In the genomic region with DNA sequence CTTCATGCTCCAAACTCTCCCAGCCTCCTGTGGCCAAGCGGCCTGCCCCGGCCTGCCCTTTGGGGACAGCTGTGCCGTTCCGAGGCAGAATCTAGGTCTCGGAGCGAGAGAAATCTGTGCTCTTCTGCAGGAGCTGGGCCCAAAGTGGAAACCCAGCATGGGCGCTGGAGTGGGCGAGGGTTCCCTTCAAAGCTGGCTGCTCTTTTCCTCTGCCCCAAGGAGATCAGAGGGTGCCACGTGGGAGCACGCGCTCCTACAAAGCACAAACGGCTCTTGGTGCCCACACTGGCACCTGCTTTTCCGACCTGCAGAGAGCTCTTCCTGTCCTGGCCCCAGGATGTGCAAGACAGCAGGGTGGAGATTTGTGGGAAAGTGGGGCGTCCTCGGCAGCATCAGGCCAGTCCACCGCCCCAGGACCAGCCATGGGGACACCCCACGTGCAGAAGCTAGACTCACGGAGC, we compare ENCODE assay signal across 17 cellular contexts. TPM values are rescaled to one million over a fixed set of nuclear protein-coding genes. Genes with fewer than 3 reads are reported as not detected.
A peak's percentile ranks its signal among the peaks of the same experiment; 100 is the strongest.
DNase-seq lines count a peak whose midpoint lies in the region; ATAC-seq and TF ChIP-seq lines count a peak whose summit lies in the region.
"Had no signal": no experiment of that assay in that cellular context is flagged by ENCODE, and none has a peak within 500 bp of the region (broad histone marks: within the 10 kb centered on the region; RNA-seq: fewer than 3 reads in every experiment).

No MANE protein-coding gene starts in this region.

- peak overlapping the region; percentile 86 for H3K27ac Mint-ChIP-seq in neural crest cell (ENCODE audit: unreplicated experiment)
- no peak overlapping the region for H3K27ac Mint-ChIP-seq in type B pancreatic cell
- no peak overlapping the region for H3K27ac Mint-ChIP-seq in stimulated activated naive B cell treated with anti-CD40 and anti-IgM and Interleukin-4, amounts not matched to agents 10 μg/mL and 1 μg/mL and 100 μg/mL, for 72 hours
- H3K27ac Mint-ChIP-seq: activated CD4-positive, alpha-beta memory T cell treated with anti-CD3 and anti-CD28 coated beads, Interleukin-2, amount 10 ng/mL, durations not matched to agents 7 days and 5 days; activated T-cell treated with anti-CD3 and anti-CD28 coated beads, Interleukin-2, amount 50 U/mL, for 72 hours; B cell; T-helper 17 cell had no signal

- peaks cover 0 to 100% (median 61%) of the 10 kb centered on the region in 3 donors for H3K4me1 ChIP-seq in gastroesophageal sphincter

- ATAC-seq in gastroesophageal sphincter (no peak), HG03571 (IDR thresholded peaks at IDR 0.05; ENCODE audit: unreplicated experiment) (no peak)
- ATAC-seq in stimulated activated naive B cell treated with anti-CD40 and anti-IgM and Interleukin-4, amounts not matched to agents 10 μg/mL and 1 μg/mL and 100 μg/mL, for 72 hours (replicated peaks): no peak
- ATAC-seq: T-helper 17 cell had no signal

- peaks cover 42% of the 10 kb centered on the region for H3K4me1 Mint-ChIP-seq in neural crest cell
- peaks cover 59% of the 10 kb centered on the region for H3K4me1 Mint-ChIP-seq in type B pancreatic cell (ENCODE audit: unreplicated experiment)
- peaks cover 3 to 20% of the 10 kb centered on the region in 2 donors for H3K4me1 Mint-ChIP-seq in stimulated activated naive B cell treated with anti-CD40 and anti-IgM and Interleukin-4, amounts not matched to agents 10 μg/mL and 1 μg/mL and 100 μg/mL, for 72 hours
- H3K4me1 Mint-ChIP-seq: activated CD4-positive, alpha-beta memory T cell treated with anti-CD3 and anti-CD28 coated beads, Interleukin-2, amount 10 ng/mL, durations not matched to agents 7 days and 5 days had no signal

- peak overlapping the region in 3 of 4 donors; percentile 93 to 95 (median 94) for H3K27ac ChIP-seq in gastroesophageal sphincter
- H3K27ac ChIP-seq: cardiac muscle cell, KMS-11 had no signal

- WGBS in gastroesophageal sphincter (ENCODE audit: low coverage in 1 of 2), 2 donors: 80% methylated on average over 2 of the region's 18 CpGs; no CpG with 5 or more reads in 1 of the 2 donors

- H3K27me3 Mint-ChIP-seq in neural crest cell (ENCODE audit: low read depth): no peaks in the 10 kb centered on the region
- H3K27me3 Mint-ChIP-seq in type B pancreatic cell: peaks cover 5% of the 10 kb centered on the region
- peaks cover 39 to 43% of the 10 kb centered on the region in 2 donors for H3K27me3 Mint-ChIP-seq in stimulated activated naive B cell treated with anti-CD40 and anti-IgM and Interleukin-4, amounts not matched to agents 10 μg/mL and 1 μg/mL and 100 μg/mL, for 72 hours

- no peaks in the 10 kb centered on the region for H3K36me3 Mint-ChIP-seq in neural crest cell (ENCODE audit: low read depth)
- H3K36me3 Mint-ChIP-seq in type B pancreatic cell: peaks cover 4% of the 10 kb centered on the region
- no peaks in the 10 kb centered on the region for H3K36me3 Mint-ChIP-seq in stimulated activated naive B cell treated with anti-CD40 and anti-IgM and Interleukin-4, amounts not matched to agents 10 μg/mL and 1 μg/mL and 100 μg/mL, for 72 hours

- no peak for TF ChIP-seq CTCF in NB4 (IDR thresholded peaks at IDR 0.05; ENCODE audit: low read depth, low read length)
- no peak for TF ChIP-seq CTCF in gastroesophageal sphincter (IDR thresholded peaks at IDR 0.05)
- TF ChIP-seq CTCF in neural crest cell (conservative IDR thresholded peaks at IDR 0.05): no peak
- no peak for TF ChIP-seq CTCF in type B pancreatic cell (conservative IDR thresholded peaks at IDR 0.05)

- no peaks in the 10 kb centered on the region for H3K27me3 ChIP-seq in gastroesophageal sphincter
- H3K27me3 ChIP-seq: cardiac muscle cell had no signal

- H3K4me3 ChIP-seq in NB4 (ENCODE audit: low read depth, low read length) (peak overlapping the region; percentile 57), gastroesophageal sphincter (no peak overlapping the region)
- H3K4me3 ChIP-seq: cardiac muscle cell had no signal

- no peak for DNase-seq in NB4 (ENCODE audit: low read depth)
- no peak for DNase-seq in neural crest cell (ENCODE audit: low read depth, low spot score)
- no peak for DNase-seq in type B pancreatic cell (ENCODE audit: extremely low spot score, unreplicated experiment)
- no peak for DNase-seq in retina
- no peak for DNase-seq in stimulated activated naive B cell treated with anti-CD40 and anti-IgM and Interleukin-4, amounts not matched to agents 10 μg/mL and 1 μg/mL and 100 μg/mL, for 72 hours
- DNase-seq: activated CD4-positive, alpha-beta memory T cell treated with anti-CD3 and anti-CD28 coated beads, Interleukin-2, amount 10 ng/mL, durations not matched to agents 7 days and 5 days; activated T-cell treated with anti-CD3 and anti-CD28 coated beads, Interleukin-2, amount 50 U/mL, for 72 hours; NCI-H1105 treated with DMSO at 0.1 percent for 48 hours; NCI-H2107; NCI-H524; SHP77 treated with DMSO at 0.1 percent for 48 hours; T-helper 17 cell had no signal

- H3K4me3 Mint-ChIP-seq in neural crest cell (peak overlapping the region; percentile 25), type B pancreatic cell (peak overlapping the region; percentile 45)
- no peak overlapping the region for H3K4me3 Mint-ChIP-seq in stimulated activated naive B cell treated with anti-CD40 and anti-IgM and Interleukin-4, amounts not matched to agents 10 μg/mL and 1 μg/mL and 100 μg/mL, for 72 hours
- H3K4me3 Mint-ChIP-seq: activated CD4-positive, alpha-beta memory T cell treated with anti-CD3 and anti-CD28 coated beads, Interleukin-2, amount 10 ng/mL, durations not matched to agents 7 days and 5 days; B cell; T-helper 17 cell had no signal

- TF ChIP-seq POLR2A in NB4 (IDR thresholded peaks at IDR 0.05; ENCODE audit: extremely low read depth, insufficient read length): no peak
- no peak for TF ChIP-seq POLR2A in gastroesophageal sphincter (IDR thresholded peaks at IDR 0.05)

- H3K36me3 ChIP-seq in gastroesophageal sphincter: peaks cover 0 to 5% of the 10 kb centered on the region in 2 donors
- H3K36me3 ChIP-seq: cardiac muscle cell had no signal

- H3K9me3 Mint-ChIP-seq in neural crest cell: no peaks in the 10 kb centered on the region
- H3K9me3 Mint-ChIP-seq in type B pancreatic cell: no peaks in the 10 kb centered on the region
- H3K9me3 Mint-ChIP-seq in stimulated activated naive B cell treated with anti-CD40 and anti-IgM and Interleukin-4, amounts not matched to agents 10 μg/mL and 1 μg/mL and 100 μg/mL, for 72 hours: no peaks in the 10 kb centered on the region
- H3K9me3 Mint-ChIP-seq: activated CD4-positive, alpha-beta memory T cell treated with anti-CD3 and anti-CD28 coated beads, Interleukin-2, amount 10 ng/mL, durations not matched to agents 7 days and 5 days; activated T-cell treated with anti-CD3 and anti-CD28 coated beads, Interleukin-2, amount 50 U/mL, for 72 hours had no signal

- H3K9me3 ChIP-seq in gastroesophageal sphincter: no peaks in the 10 kb centered on the region

- TF ChIP-seq EP300 in gastroesophageal sphincter (IDR thresholded peaks at IDR 0.05): no peak

RNA-seq across cellular contexts. Expression of a gene that starts 6.9 kb away (rescaled TPM):
- 10 to 100 TPM; 39.9 to 94.0 (median 66.4) TPM for total RNA-seq in gastroesophageal sphincter
- total RNA-seq in neural crest cell: 30.6 and 31.4 TPM in 2 replicates
- total RNA-seq in type B pancreatic cell (ENCODE audit: low replicate concordance): 29.8 and 33.1 TPM in 2 replicates

Comparison
In these comparisons a context has a peak if more than half of its experiments do, and no peak if none do; other contexts are left out.
1. H3K4me3 Mint-ChIP-seq: peak in neural crest cell (single experiment) and type B pancreatic cell (single experiment); none in stimulated activated naive B cell treated with anti-CD40 and anti-IgM and Interleukin-4, amounts not matched to agents 10 μg/mL and 1 μg/mL and 100 μg/mL, for 72 hours (0 of 2).